In the genomic region with DNA sequence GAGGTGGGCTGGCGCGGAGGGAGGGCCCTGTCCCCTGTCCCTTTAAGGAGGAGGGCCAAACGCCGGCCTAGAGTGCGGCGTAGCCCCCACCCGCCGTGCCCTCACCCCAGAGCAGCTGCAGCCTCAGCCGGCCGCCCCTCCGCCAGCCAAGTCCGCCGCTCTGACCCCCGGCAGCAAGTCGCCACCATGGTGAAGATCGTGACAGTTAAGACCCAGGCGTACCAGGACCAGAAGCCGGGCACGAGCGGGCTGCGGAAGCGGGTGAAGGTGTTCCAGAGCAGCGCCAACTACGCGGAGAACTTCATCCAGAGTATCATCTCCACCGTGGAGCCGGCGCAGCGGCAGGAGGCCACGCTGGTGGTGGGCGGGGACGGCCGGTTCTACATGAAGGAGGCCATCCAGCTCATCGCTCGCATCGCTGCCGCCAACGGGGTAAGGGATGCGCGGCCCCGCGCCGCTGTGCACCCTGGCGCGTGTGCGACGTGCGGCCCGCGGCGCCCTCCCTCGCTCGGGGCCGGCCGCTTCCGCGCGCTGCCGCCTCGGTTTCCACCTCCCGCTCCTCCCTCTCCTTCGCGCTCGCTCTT, we compare ENCODE assay signal across 8 cellular contexts. TPM values are rescaled to one million over a fixed set of nuclear protein-coding genes. Genes with fewer than 3 reads are reported as not detected.
DNase-seq lines count a peak whose midpoint lies in the region; ATAC-seq and TF ChIP-seq lines count a peak whose summit lies in the region.

TSS of gene PGM1 (plus strand) at position 109 of the 584 bp plus-strand sequence. CDS start at position 187, 78 bp downstream.

- DNase-seq in CD1c-positive myeloid dendritic cell (ENCODE audit: extremely low spot score), result peak; percentile 74
- peak; percentile 53 for DNase-seq in NCI-H82 treated with DMSO at 0.1 percent for 48 hours (lab: John Stamatoyannopoulos, UW; ENCODE audit: unreplicated experiment)
- peak; percentile 27 for DNase-seq in activated CD8-positive, alpha-beta memory T cell treated with anti-CD3 and anti-CD28 coated beads, Interleukin-2, amount 50 U/mL, for 1 hour (ENCODE audit: extremely low read depth)
- peak; percentile 59 to 79 for DNase-seq in mesothelial cell of epicardium (ENCODE audit: low spot score in 2 of 2, unreplicated experiment in 2 of 2)
- peak; percentile 63 to 67 for DNase-seq in stimulated activated CD8-positive, alpha-beta memory T cell treated with anti-CD3 and anti-CD28 coated beads, Interleukin-15, amount 100 ng/mL, for 48 hours (ENCODE audit: low read depth in 2 of 2)

- H3K4me1 Mint-ChIP-seq in mesothelial cell of epicardium, result peaks cover 4% of the 10 kb centered on the region

- H3K4me3 Mint-ChIP-seq in mesothelial cell of epicardium, result peak within 1 kb of the TSS; percentile 94

- peak within 1 kb of the TSS; percentile 90 for H3K27ac Mint-ChIP-seq in mesothelial cell of epicardium

- no peak for TF ChIP-seq CTCF in mesothelial cell of epicardium (IDR thresholded peaks at IDR 0.05; ENCODE audit: unreplicated experiment)

- in situ Hi-C loops in endometrial microvascular endothelial cells (cut with HindIII; ENCODE audit: inconsistent ontology term, low pct_unique_long_range_greater_than_20kb, low sequenced_read_pairs), result no loop called here

- no peaks in the 10 kb centered on the region for H3K27me3 Mint-ChIP-seq in mesothelial cell of epicardium (ENCODE audit: low read depth)

- ATAC-seq in GM19372 (IDR thresholded peaks at IDR 0.05; ENCODE audit: low read depth, unreplicated experiment) (peak; percentile 76), HG03520 (IDR thresholded peaks at IDR 0.05; ENCODE audit: unreplicated experiment) (peak; percentile 78)

- H3K9me3 Mint-ChIP-seq in mesothelial cell of epicardium, result no peaks in the 10 kb centered on the region

- no peaks in the 10 kb centered on the region for H3K36me3 Mint-ChIP-seq in mesothelial cell of epicardium

RNA-seq across cellular contexts. Expression of gene PGM1, which starts in this region (rescaled TPM):
- total RNA-seq in endometrial microvascular endothelial cells (ENCODE audit: inconsistent ontology term) (46.3 TPM), mesothelial cell of epicardium (43.8 to 46.8 TPM (median 46.0 TPM) in 3 replicates)

Comparison
In these comparisons a context has a peak if more than half of its experiments do, and no peak if none do; other contexts are left out.
1. Peak in every context shown above with its lines: DNase-seq and ATAC-seq.